ENCODE assay signal across 16 cellular contexts in genomic region chr18:21777814-21778213, GRCh38. TPM values are rescaled to one million over a fixed set of nuclear protein-coding genes. Genes with fewer than 3 reads are reported as not detected.
DNase-seq lines count a peak whose midpoint lies in the region; ATAC-seq and TF ChIP-seq lines count a peak whose summit lies in the region.
"Had no signal": no experiment of that assay in that cellular context is flagged by ENCODE, and none has a peak within 500 bp of the region (broad histone marks: within the 10 kb centered on the region; RNA-seq: fewer than 3 reads in every experiment).

No MANE protein-coding gene starts in this region.

- no peak overlapping the region for H3K4me3 ChIP-seq in adrenal gland
- H3K4me3 ChIP-seq: upper lobe of left lung had no signal

- peaks cover 15% of the 10 kb centered on the region for H3K4me1 Mint-ChIP-seq in activated T-helper 17 cell treated with anti-CD3 and anti-CD28 coated beads, Interleukin-2, amount 50 U/mL, for 72 hours

- H3K27ac ChIP-seq in adrenal gland: no peak overlapping the region
- H3K27ac ChIP-seq: HL-60, upper lobe of left lung had no signal

- H3K4me3 Mint-ChIP-seq in activated T-helper 17 cell treated with anti-CD3 and anti-CD28 coated beads, Interleukin-2, amount 50 U/mL, for 72 hours: no peak overlapping the region

- in situ Hi-C loops in GM13977 (cut with MboI; ENCODE audit: low pct_unique_long_range_greater_than_20kb, low sequenced_read_pairs, unreplicated experiment) (no loop called here), G401 (cut with HindIII; ENCODE audit: low sequenced_read_pairs) (no loop called here)

- H3K36me3 ChIP-seq in adrenal gland (replicated peaks in 1 of 2): peaks cover 0 to 15% of the 10 kb centered on the region in 2 donors

- intact Hi-C loops in adrenal gland (cut with DNase I) (no loop called here), posterior vena cava (cut with DNase I) (no loop called here)

- H3K4me1 ChIP-seq in adrenal gland (replicated peaks in 1 of 2): no peaks in the 10 kb centered on the region
- H3K4me1 ChIP-seq: upper lobe of left lung had no signal

- H3K9me3 ChIP-seq in adrenal gland (replicated peaks in 1 of 3): no peaks in the 10 kb centered on the region
- H3K9me3 ChIP-seq: upper lobe of left lung had no signal

- TF ChIP-seq CTCF in GM13977 (IDR thresholded peaks at IDR 0.05; ENCODE audit: extremely low read depth, insufficient read depth, missing control alignments) (no peak), adrenal gland (IDR thresholded peaks at IDR 0.05) (no peak)

- peak; percentile 24 for DNase-seq in GM13977 (ENCODE audit: low spot score)
- DNase-seq in adrenal gland: no peak
- DNase-seq in LoVo (ENCODE audit: low spot score): no peak
- no peak for DNase-seq in posterior vena cava (ENCODE audit: low spot score)
- no peak for DNase-seq in G401 (ENCODE audit: low spot score)
- DNase-seq: activated effector memory CD4-positive, alpha-beta T cell treated with Interleukin-2 at 50 U/mL for 16 hours; AML-193; central memory CD4-positive, alpha-beta T cell; MV-4-11; NCI-H524 treated with DMSO at 0.1 percent for 48 hours; upper lobe of left lung had no signal

- no peaks in the 10 kb centered on the region for H3K9me3 Mint-ChIP-seq in activated T-helper 17 cell treated with anti-CD3 and anti-CD28 coated beads, Interleukin-2, amount 50 U/mL, for 72 hours

- H3K36me3 Mint-ChIP-seq in activated T-helper 17 cell treated with anti-CD3 and anti-CD28 coated beads, Interleukin-2, amount 50 U/mL, for 72 hours (ENCODE audit: low read depth): peaks cover 90% of the 10 kb centered on the region

- WGBS in adrenal gland, 4 donors: 74 to 93% (median 87%) methylated on average over 2 of the region's 2 CpGs

- H3K27ac Mint-ChIP-seq in activated T-helper 17 cell treated with anti-CD3 and anti-CD28 coated beads, Interleukin-2, amount 50 U/mL, for 72 hours: peak overlapping the region; percentile 3

- no peaks in the 10 kb centered on the region for H3K27me3 Mint-ChIP-seq in activated T-helper 17 cell treated with anti-CD3 and anti-CD28 coated beads, Interleukin-2, amount 50 U/mL, for 72 hours

- ATAC-seq in GM19455 (IDR thresholded peaks at IDR 0.05; ENCODE audit: unreplicated experiment): peak; percentile 90
- ATAC-seq in HG02885 (IDR thresholded peaks at IDR 0.05; ENCODE audit: poor library complexity, unreplicated experiment): peak; percentile 78
- no peak for ATAC-seq in activated T-helper 17 cell treated with anti-CD3 and anti-CD28 coated beads, Interleukin-2, amount 50 U/mL, for 72 hours (replicated peaks)
- ATAC-seq: activated CD4-positive, CD25-positive, alpha-beta regulatory T cell treated with anti-CD3 and anti-CD28 coated beads, Interleukin-2, amount 50 U/mL, for 24 hours had no signal

- no peak for TF ChIP-seq POLR2A in adrenal gland (IDR thresholded peaks at IDR 0.05)

- H3K27me3 ChIP-seq in adrenal gland: no peaks in the 10 kb centered on the region
- H3K27me3 ChIP-seq: upper lobe of left lung had no signal

RNA-seq across cellular contexts. Expression of gene MIB1, which starts 37.2 kb away (rescaled TPM):
- total RNA-seq in activated T-helper 17 cell treated with anti-CD3 and anti-CD28 coated beads, Interleukin-2, amount 50 U/mL, for 72 hours: 10 to 100 TPM; 52.3 to 64.0 TPM
- total RNA-seq in adrenal gland: 10 to 100 TPM; 13.8 to 32.6 (median 21.7) TPM
- polyA plus RNA-seq in adrenal gland: 10 to 100 TPM in 1 of 3 donors, 1 to 10 TPM in 2; 3.1 to 13.0 (median 3.5) TPM
- 10 to 100 TPM; 39.0 to 47.8 TPM for total RNA-seq in posterior vena cava
- 36.1 and 66.7 TPM in 2 replicates for total RNA-seq in G401 (2014; rRNA removed; shearing (Covaris generic))
